25 cellular contexts compared by ENCODE assay signal in the genomic region with DNA sequence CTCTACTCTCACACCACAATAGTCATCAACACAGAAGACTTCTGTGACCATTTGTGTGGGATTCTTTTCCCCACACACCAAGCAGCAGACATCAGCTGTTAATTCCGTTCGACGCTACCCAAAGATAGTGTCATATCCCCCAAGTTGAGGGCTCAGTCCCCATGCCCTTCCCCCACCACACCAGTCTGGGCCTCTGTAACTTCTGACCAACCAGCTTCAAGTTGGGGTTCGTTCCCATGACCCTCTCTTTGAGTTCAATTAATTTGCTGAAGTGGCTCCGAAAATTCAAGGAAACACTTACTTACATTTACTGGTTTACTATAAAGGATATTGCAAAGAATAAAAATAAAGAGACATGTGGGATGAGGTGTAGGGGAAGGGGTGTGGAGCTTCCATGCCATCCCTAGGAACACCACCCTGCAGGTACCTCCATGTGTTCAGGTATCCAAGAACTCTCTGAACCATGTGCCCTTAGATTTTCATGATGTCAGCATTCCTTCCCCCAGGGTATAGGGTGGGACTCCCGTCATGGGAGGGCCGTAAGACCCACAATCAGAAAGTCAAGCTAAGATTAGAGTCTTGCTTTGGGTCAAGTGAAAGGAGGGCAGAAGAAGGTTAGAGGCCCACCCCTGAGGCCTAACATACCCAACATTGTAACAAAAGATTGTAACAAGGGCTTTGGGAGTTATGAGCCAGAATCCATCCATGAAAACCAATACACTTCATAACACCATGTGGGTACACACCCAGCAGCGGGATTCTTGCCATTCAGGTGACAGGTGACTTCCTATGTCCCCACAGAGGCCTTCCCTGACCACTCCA.
"Had no signal": no experiment of that assay in that cellular context is flagged by ENCODE, and none has a peak within 500 bp of the region (broad histone marks: within the 10 kb centered on the region; RNA-seq: fewer than 3 reads in every experiment).

No MANE protein-coding gene starts in this region.

- H3K27me3 ChIP-seq: esophagus muscularis mucosa, foreskin keratinocyte, gastroesophageal sphincter, heart left ventricle, hepatocyte, neutrophil, pancreas, stomach, tibial artery, upper lobe of left lung had no signal

- H2AFZ ChIP-seq: hepatocyte had no signal

- H3K4me3 ChIP-seq: coronary artery, esophagus muscularis mucosa, gastroesophageal sphincter, heart left ventricle, hepatocyte, lower lobe of right lung, pancreas, smooth muscle cell, stomach, tibial artery, upper lobe of left lung had no signal

- H3K9me3 ChIP-seq: esophagus muscularis mucosa, gastroesophageal sphincter, heart left ventricle, lower lobe of right lung, neutrophil, pancreas, stomach, tibial artery, upper lobe of left lung had no signal

- H3K4me2 ChIP-seq: hepatocyte, smooth muscle cell had no signal

- H3K4me1 Mint-ChIP-seq: neural crest cell had no signal

- ATAC-seq: foreskin keratinocyte; gastroesophageal sphincter; heart left ventricle; left ventricle myocardium superior; lower lobe of right lung; natural killer cell treated with Interleukin-12 subunit alpha and Interleukin-12 subunit beta and Interleukin-15 and Interleukin-18, amount 100 ng/mL, for 72 hours; pancreas; sciatic nerve; stimulated activated effector memory CD8-positive, alpha-beta T cell treated with anti-CD3 and anti-CD28 coated beads, Interleukin-12 subunit alpha, Interleukin-12 subunit beta, amount 100 ng/mL, for 72 hours had no signal

- DNase-seq: dermis blood vessel endothelial cell; effector memory CD4-positive, alpha-beta T cell; foreskin keratinocyte; heart left ventricle; left ventricle myocardium superior; lower lobe of right lung; pancreas; stimulated activated CD4-positive, alpha-beta T cell treated with anti-CD3 and anti-CD28 coated beads, Interleukin-12 subunit alpha, Interleukin-12 subunit beta, amount 100 ng/mL, for 4 hours; stimulated activated CD4-positive, alpha-beta T cell treated with anti-CD3 and anti-CD28 coated beads, Interleukin-1b, Interleukin-23, amount 100 ng/mL, for 48 hours; stimulated activated CD4-positive, alpha-beta T cell treated with anti-CD3 and anti-CD28 coated beads, Interleukin-4, amount 100 ng/mL, for 24 hours; stimulated activated naive CD4-positive, alpha-beta T cell treated with Interleukin-2 at 50 U/mL for 16 hours; stomach; tibial artery; upper lobe of left lung had no signal

- H3K27ac ChIP-seq: coronary artery, esophagus muscularis mucosa, foreskin keratinocyte, gastroesophageal sphincter, heart left ventricle, hepatocyte, lower lobe of right lung, neutrophil, pancreas, stomach, tibial artery, upper lobe of left lung had no signal

- H3K79me2 ChIP-seq: hepatocyte had no signal

- H3K27ac Mint-ChIP-seq: natural killer cell treated with Interleukin-12 subunit alpha and Interleukin-12 subunit beta and Interleukin-15 and Interleukin-18, amount 100 ng/mL, for 72 hours; progenitor cell of endocrine pancreas; stimulated activated effector memory CD8-positive, alpha-beta T cell treated with anti-CD3 and anti-CD28 coated beads, Interleukin-12 subunit alpha, Interleukin-12 subunit beta, amount 100 ng/mL, for 72 hours had no signal

- H3K36me3 Mint-ChIP-seq: natural killer cell treated with Interleukin-12 subunit alpha and Interleukin-12 subunit beta and Interleukin-15 and Interleukin-18, amount 100 ng/mL, for 72 hours; stimulated activated effector memory CD8-positive, alpha-beta T cell treated with anti-CD3 and anti-CD28 coated beads, Interleukin-12 subunit alpha, Interleukin-12 subunit beta, amount 100 ng/mL, for 72 hours had no signal

- H3K4me1 ChIP-seq: foreskin keratinocyte, gastroesophageal sphincter, lower lobe of right lung, pancreas, stomach, upper lobe of left lung had no signal

- H3K36me3 ChIP-seq: esophagus muscularis mucosa, gastroesophageal sphincter, heart left ventricle, lower lobe of right lung, neutrophil, pancreas, stomach, tibial artery, upper lobe of left lung had no signal

- H3K4me3 Mint-ChIP-seq: natural killer cell treated with Interleukin-12 subunit alpha and Interleukin-12 subunit beta and Interleukin-15 and Interleukin-18, amount 100 ng/mL, for 72 hours; neural crest cell; stimulated activated effector memory CD8-positive, alpha-beta T cell treated with anti-CD3 and anti-CD28 coated beads, Interleukin-12 subunit alpha, Interleukin-12 subunit beta, amount 100 ng/mL, for 72 hours had no signal

- H3K9me3 Mint-ChIP-seq: natural killer cell treated with Interleukin-12 subunit alpha and Interleukin-12 subunit beta and Interleukin-15 and Interleukin-18, amount 100 ng/mL, for 72 hours; stimulated activated effector memory CD8-positive, alpha-beta T cell treated with anti-CD3 and anti-CD28 coated beads, Interleukin-12 subunit alpha, Interleukin-12 subunit beta, amount 100 ng/mL, for 72 hours had no signal
